ENCODE assay signal across 9 cellular contexts in genomic region chr11:124900464-124900863, GRCh38. TPM values are rescaled to one million over a fixed set of nuclear protein-coding genes. Genes with fewer than 3 reads are reported as not detected.
DNase-seq lines count a peak whose midpoint lies in the region; ATAC-seq and TF ChIP-seq lines count a peak whose summit lies in the region.
"Had no signal": no experiment of that assay in that cellular context is flagged by ENCODE, and none has a peak within 500 bp of the region (broad histone marks: within the 10 kb centered on the region; RNA-seq: fewer than 3 reads in every experiment).

No MANE protein-coding gene starts in this region.

- no peak overlapping the region for H3K27ac Mint-ChIP-seq in stimulated activated naive B cell treated with anti-CD40 and anti-IgM and Interleukin-4, amounts not matched to agents 10 μg/mL and 1 μg/mL and 100 μg/mL, for 72 hours
- H3K27ac Mint-ChIP-seq: immature natural killer cell had no signal

- no peaks in the 10 kb centered on the region for H4K20me1 ChIP-seq in PC-9 (ENCODE audit: insufficient read depth)

- H3K9me3 ChIP-seq in PC-9 (ENCODE audit: insufficient read depth, low read depth) = no peaks in the 10 kb centered on the region

- no peak for TF ChIP-seq CTCF in AG09309 (IDR thresholded peaks at IDR 0.05; ENCODE audit: control insufficient read depth, insufficient read depth, low read depth, low read length, missing control alignments)
- no peak for TF ChIP-seq CTCF in PC-9 (conservative IDR thresholded peaks at IDR 0.05)
- TF ChIP-seq CTCF in omental fat pad (IDR thresholded peaks at IDR 0.05) = no peak

- peaks cover 0 to 2% of the 10 kb centered on the region in 2 donors for H3K4me1 Mint-ChIP-seq in stimulated activated naive B cell treated with anti-CD40 and anti-IgM and Interleukin-4, amounts not matched to agents 10 μg/mL and 1 μg/mL and 100 μg/mL, for 72 hours

- H3K9me2 ChIP-seq in PC-9 (ENCODE audit: insufficient read depth) = no peaks in the 10 kb centered on the region

- CTCF ChIA-PET in PC-9 (lab: Charles Lee) = no interaction called here

- H3K4me3 Mint-ChIP-seq in stimulated activated naive B cell treated with anti-CD40 and anti-IgM and Interleukin-4, amounts not matched to agents 10 μg/mL and 1 μg/mL and 100 μg/mL, for 72 hours = no peak overlapping the region
- H3K4me3 Mint-ChIP-seq: immature natural killer cell had no signal

- H3K4me3 ChIP-seq in AG09309 (ENCODE audit: control insufficient read depth, low read depth, low read length) (no peak overlapping the region), PC-9 (no peak overlapping the region)

- H3K27ac ChIP-seq in PC-9 = peak overlapping the region; percentile 41

- no TSS peak for BruUV-seq in PC-9 (replicated peaks; lab: Mats Ljungman, UMichigan)

- H3F3A ChIP-seq in PC-9 (ENCODE audit: insufficient read depth, low read depth) = peaks cover 16% of the 10 kb centered on the region; the same call in 1 of the 2 replicates

- DNase-seq in AG09309 (ENCODE audit: low read depth) = peak; percentile 46
- peak; percentile 42 to 51 for DNase-seq in PC-9
- no peak for DNase-seq in omental fat pad (ENCODE audit: low spot score)
- DNase-seq in NCI-H82 treated with DMSO at 0.1 percent for 48 hours (lab: John Stamatoyannopoulos, UW; ENCODE audit: unreplicated experiment) = no peak
- DNase-seq in stimulated activated naive B cell treated with anti-CD40 and anti-IgM and Interleukin-4, amounts not matched to agents 10 μg/mL and 1 μg/mL and 100 μg/mL, for 72 hours = no peak
- no peak for DNase-seq in activated CD8-positive, alpha-beta memory T cell treated with anti-CD3 and anti-CD28 coated beads, Interleukin-2, amount 50 U/mL, for 4 hours
- DNase-seq in stimulated activated CD4-positive, alpha-beta T cell treated with anti-CD3 and anti-CD28 coated beads, Interleukin-4, amount 100 ng/mL, for 4 hours = no peak
- DNase-seq: immature natural killer cell had no signal

- H3K27me3 Mint-ChIP-seq in stimulated activated naive B cell treated with anti-CD40 and anti-IgM and Interleukin-4, amounts not matched to agents 10 μg/mL and 1 μg/mL and 100 μg/mL, for 72 hours = peaks cover 44 to 46% of the 10 kb centered on the region in 2 donors

- peak; percentile 73 for ATAC-seq in esophagus mucosa
- peak; percentile 58 for ATAC-seq in omental fat pad (ENCODE audit: low FRiP score)
- ATAC-seq in stimulated activated naive B cell treated with anti-CD40 and anti-IgM and Interleukin-4, amounts not matched to agents 10 μg/mL and 1 μg/mL and 100 μg/mL, for 72 hours (replicated peaks) = no peak

- peak overlapping the region; percentile 43 for H3K4me2 ChIP-seq in PC-9

- intact Hi-C loops in PC-9 (cut with micrococcal nuclease; ENCODE audit: unreplicated experiment) = no loop called here

- H3K79me2 ChIP-seq in PC-9 (ENCODE audit: low read depth) = no peaks in the 10 kb centered on the region

- H3K36me3 Mint-ChIP-seq in stimulated activated naive B cell treated with anti-CD40 and anti-IgM and Interleukin-4, amounts not matched to agents 10 μg/mL and 1 μg/mL and 100 μg/mL, for 72 hours = no peaks in the 10 kb centered on the region
- H3K36me3 Mint-ChIP-seq: immature natural killer cell had no signal

- no peaks in the 10 kb centered on the region for H3K27me3 ChIP-seq in PC-9 (ENCODE audit: insufficient read depth, low read depth)

- H2AFZ ChIP-seq in PC-9 = no peak overlapping the region

- H3K9me3 Mint-ChIP-seq in stimulated activated naive B cell treated with anti-CD40 and anti-IgM and Interleukin-4, amounts not matched to agents 10 μg/mL and 1 μg/mL and 100 μg/mL, for 72 hours = no peaks in the 10 kb centered on the region
- H3K9me3 Mint-ChIP-seq: immature natural killer cell had no signal

- peaks cover 34% of the 10 kb centered on the region for H3K4me1 ChIP-seq in PC-9 (replicated peaks; ENCODE audit: insufficient read depth)

- POLR2A ChIA-PET in PC-9 (lab: Charles Lee; ENCODE audit: unreplicated experiment) = interaction anchor here (0.8 kb wide), 1 partner anchor 278 kb away, joined by 5 read pairs; no protein-coding TSS in a partner anchor

- no peaks in the 10 kb centered on the region for H3K36me3 ChIP-seq in PC-9 (ENCODE audit: low read depth)

RNA-seq across cellular contexts. Expression of gene ROBO4, which starts 2.8 kb away (rescaled TPM):
- total RNA-seq in PC-9 (2021) (0.20 TPM in 1 of 2 replicates, not detected in the other), esophagus mucosa (2.3 TPM), omental fat pad (100 to 1,000 TPM in 1 of 4 donors, 10 to 100 TPM in 3; 31.7 to 152 (median 75.2) TPM)

RNA-seq across cellular contexts. Expression of gene HEPN1, which starts 18.6 kb away (rescaled TPM):
- total RNA-seq in PC-9 (2021) = not detected in 2 replicates
- not detected for total RNA-seq in esophagus mucosa
- under 1 TPM in 1 of 4 donors, not detected in 3; 0.56 TPM for total RNA-seq in omental fat pad

RNA-seq across cellular contexts. Expression of gene ROBO3, which starts 35.2 kb away (rescaled TPM):
- total RNA-seq in PC-9 (2021) (1.3 and 1.5 TPM in 2 replicates), esophagus mucosa (2.6 TPM), omental fat pad (10 to 100 TPM; 24.5 to 71.5 (median 27.9) TPM)

RNA-seq across cellular contexts. Expression of gene HEPACAM, which starts 35.4 kb away (rescaled TPM):
- total RNA-seq in PC-9 (2021) (not detected in 2 replicates), esophagus mucosa (not detected), omental fat pad (10 to 100 TPM in 3 of 4 donors, 1 to 10 TPM in 1; 8.5 to 37.3 (median 21.3) TPM)

RNA-seq across cellular contexts. Expression of gene CCDC15, which starts 53.5 kb away (rescaled TPM):
- total RNA-seq in PC-9 (2021) (2.7 and 2.8 TPM in 2 replicates), esophagus mucosa (2.4 TPM), omental fat pad (1 to 10 TPM in 3 of 4 donors, under 1 TPM in 1; 0.88 to 2.4 (median 1.1) TPM)

Comparison
In these comparisons a context has a peak if more than half of its experiments do, and no peak if none do; other contexts are left out.
1. DNase-seq: peak in AG09309 (single experiment) and PC-9 (2 of 2); none in omental fat pad (single experiment), NCI-H82 treated with DMSO at 0.1 percent for 48 hours (single experiment), stimulated activated naive B cell treated with anti-CD40 and anti-IgM and Interleukin-4, amounts not matched to agents 10 μg/mL and 1 μg/mL and 100 μg/mL, for 72 hours (single experiment), activated CD8-positive, alpha-beta memory T cell treated with anti-CD3 and anti-CD28 coated beads, Interleukin-2, amount 50 U/mL, for 4 hours (single experiment) and stimulated activated CD4-positive, alpha-beta T cell treated with anti-CD3 and anti-CD28 coated beads, Interleukin-4, amount 100 ng/mL, for 4 hours (0 of 2).
2. ATAC-seq: peak in esophagus mucosa (single experiment) and omental fat pad (single experiment); none in stimulated activated naive B cell treated with anti-CD40 and anti-IgM and Interleukin-4, amounts not matched to agents 10 μg/mL and 1 μg/mL and 100 μg/mL, for 72 hours (0 of 2).
3. RNA of gene ROBO4, which starts 2.8 kb away (total RNA-seq): 31.7 to 152 TPM in omental fat pad; 2.3 TPM in esophagus mucosa (single experiment) and 0.20 TPM in PC-9; every median in the first group is over 10 times any median in the second.